In the genomic region with DNA sequence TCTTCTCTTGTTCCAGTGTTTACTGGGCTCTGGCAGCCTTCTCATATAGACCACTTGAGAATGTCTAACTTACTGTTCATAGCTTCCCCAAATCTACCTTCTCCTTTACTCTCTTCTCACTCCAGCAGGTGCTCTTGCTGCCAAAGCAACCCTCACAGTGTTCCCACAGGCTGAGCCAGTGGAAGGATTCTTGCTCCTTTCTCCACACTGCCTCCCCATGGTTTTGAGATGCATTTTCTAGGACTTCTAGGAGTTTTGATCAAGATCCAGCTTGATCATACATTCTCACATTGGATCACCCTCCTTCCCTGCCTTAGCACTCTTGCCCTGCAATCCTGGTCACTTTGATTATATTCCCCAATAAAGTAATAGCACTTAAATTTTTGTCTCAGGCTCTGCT, we compare ENCODE assay signal across 23 cellular contexts.
DNase-seq lines count a peak whose midpoint lies in the region; ATAC-seq, FAIRE-seq and TF ChIP-seq lines count a peak whose summit lies in the region.
"Had no signal": no experiment of that assay in that cellular context is flagged by ENCODE, and none has a peak within 500 bp of the region (broad histone marks: within the 10 kb centered on the region; RNA-seq: fewer than 3 reads in every experiment).

No MANE protein-coding gene starts in this region.

- DNase-seq in A549 (ENCODE audit: low read depth in 1 of 2, low spot score in 1 of 2) (no peak), H4 (ENCODE audit: low spot score) (peak; percentile 8), Panc1 (ENCODE audit: low read depth, low spot score) (no peak), fibroblast of pulmonary artery (ENCODE audit: low read depth) (peak; percentile 8), GM13977 (ENCODE audit: low spot score) (no peak), transverse colon (no peak), left cardiac atrium (no peak)
- DNase-seq: body of pancreas; CD4-positive, alpha-beta T cell; DND-41; erythroblast; GM23248; left lung; NCI-H1417 treated with DMSO at 0.1 percent for 48 hours; NCI-H774; stimulated activated CD8-positive, alpha-beta memory T cell treated with anti-CD3 and anti-CD28 coated beads, Interleukin-4, amount 100 ng/mL, for 48 hours had no signal

- TF ChIP-seq POLR2A in A549 (IDR thresholded peaks at IDR 0.05; ENCODE audit: low read length) (no peak), transverse colon (IDR thresholded peaks at IDR 0.05) (no peak)

- H3K36me3 ChIP-seq in Panc1 (ENCODE audit: control insufficient read depth, insufficient read depth, low read length) = no peaks in the 10 kb centered on the region
- no peaks in the 10 kb centered on the region for H3K36me3 ChIP-seq in transverse colon
- H3K36me3 ChIP-seq: gastroesophageal sphincter, left lung, neutrophil, suprapubic skin had no signal

- H3K27ac ChIP-seq in A549 (no peak overlapping the region), Panc1 (ENCODE audit: low read length) (no peak overlapping the region), transverse colon (no peak overlapping the region)
- H3K27ac ChIP-seq: body of pancreas, gastroesophageal sphincter, GM23248, left lung, neutrophil, SK-N-MC, suprapubic skin had no signal

- no peak for TF ChIP-seq CTCF in A549 (IDR thresholded peaks at IDR 0.05)
- TF ChIP-seq CTCF in Panc1 (IDR thresholded peaks at IDR 0.05) = 0 out of 2 replicates have a peak, but pooled peaks have one; percentile 7
- TF ChIP-seq CTCF in fibroblast of pulmonary artery (IDR thresholded peaks at IDR 0.05; ENCODE audit: low read length, missing control alignments) = peak; percentile 10
- TF ChIP-seq CTCF in GM13977 (IDR thresholded peaks at IDR 0.05; ENCODE audit: extremely low read depth, insufficient read depth, missing control alignments) = no peak
- peak in 1 of 5 experiments; percentile 14 for TF ChIP-seq CTCF in transverse colon (IDR thresholded peaks at IDR 0.05)

- H3K27me3 ChIP-seq in Panc1 (ENCODE audit: control insufficient read depth, insufficient read depth, low read length) (no peaks in the 10 kb centered on the region), transverse colon (no peaks in the 10 kb centered on the region)
- H3K27me3 ChIP-seq: body of pancreas, gastroesophageal sphincter, left lung, neutrophil, suprapubic skin had no signal

- no peaks in the 10 kb centered on the region for H3K4me1 ChIP-seq in A549
- H3K4me1 ChIP-seq in Panc1 (ENCODE audit: control insufficient read depth, insufficient read depth, low read length) = no peaks in the 10 kb centered on the region
- no peaks in the 10 kb centered on the region for H3K4me1 ChIP-seq in transverse colon
- H3K4me1 ChIP-seq: body of pancreas, gastroesophageal sphincter, left lung, suprapubic skin had no signal

- H3K9me3 ChIP-seq in A549 (no peaks in the 10 kb centered on the region), Panc1 (ENCODE audit: control insufficient read depth, insufficient read depth, low read depth, low read length) (no peaks in the 10 kb centered on the region), transverse colon (no peaks in the 10 kb centered on the region)
- H3K9me3 ChIP-seq: body of pancreas, gastroesophageal sphincter, left lung, neutrophil, suprapubic skin had no signal

- FAIRE-seq in A549 (lab: Jason Lieb, UNC) = peak; percentile 49
- FAIRE-seq: HTR-8/SVneo, RCC 7860 had no signal

- ATAC-seq in A549 (no peak), Panc1 (no peak), GM21526 (IDR thresholded peaks at IDR 0.05; ENCODE audit: low FRiP score, unreplicated experiment) (no peak), left cardiac atrium (no peak)
- ATAC-seq: body of pancreas, gastroesophageal sphincter, left lung had no signal

- POLR2A ChIA-PET in A549 (lab: Yijun Ruan, JAX) (no interaction called here), Panc1 (lab: Charles Lee) (no interaction called here)

- no peak for TF ChIP-seq RAD21 in A549 (conservative IDR thresholded peaks at IDR 0.05 in 1 of 2, IDR thresholded peaks at IDR 0.05 in 1 of 2)

- no TSS peak for BruUV-seq in Panc1 (replicated peaks; lab: Mats Ljungman, UMichigan)

- H3K4me2 ChIP-seq in A549 = no peak overlapping the region

- H3K4me3 ChIP-seq in A549 (no peak overlapping the region), Panc1 (ENCODE audit: low read depth in 2 of 2, low read length in 2 of 2) (no peak overlapping the region), fibroblast of pulmonary artery (replicated peaks; ENCODE audit: low read depth, low read length) (no peak overlapping the region), transverse colon (no peak overlapping the region)
- H3K4me3 ChIP-seq: body of pancreas, gastroesophageal sphincter, GM23248, left lung, SK-N-MC, suprapubic skin had no signal

- TF ChIP-seq EP300 in A549 (IDR thresholded peaks at IDR 0.05) = no peak
- no peak for TF ChIP-seq EP300 in transverse colon (IDR thresholded peaks at IDR 0.05; ENCODE audit: low read depth)

- CTCF ChIA-PET in A549 (lab: Yijun Ruan, JAX) (no interaction called here), Panc1 (lab: Charles Lee) (no interaction called here)

- in situ Hi-C loops in Panc1 (cut with HindIII; ENCODE audit: low pct_unique_long_range_greater_than_20kb, low sequenced_read_pairs) (no loop called here), GM13977 (cut with MboI; ENCODE audit: low pct_unique_long_range_greater_than_20kb, low sequenced_read_pairs, unreplicated experiment) (no loop called here), transverse colon (cut with MboI; ENCODE audit: low pct_ligation_motif_present in 1 of 4, low pct_unique_long_range_greater_than_20kb in 1 of 4, low sequenced_read_pairs in 3 of 4) (no loop called here)

- intact Hi-C loops in Panc1 (cut with micrococcal nuclease; ENCODE audit: unreplicated experiment) = no loop called here
- intact Hi-C loops in transverse colon (cut with DNase I; ENCODE audit: low total_unique reads) = no loop called here
- intact Hi-C loops in left cardiac atrium (cut with DNase I) = no loop called here

TF ChIP-seq in A549, 52 proteins besides CTCF, POLR2A, EP300 and RAD21:
- TF ChIP-seq FOXS1 (CRISPR knock-in tag; IDR thresholded peaks at IDR 0.05) (no peak), RFX5 (IDR thresholded peaks at IDR 0.05) (no peak), TP53 (CRISPR knock-in tag; IDR thresholded peaks at IDR 0.05) (no peak), ESRRA (IDR thresholded peaks at IDR 0.05; ENCODE audit: borderline replicate concordance, low read length) (no peak), CHD4 (IDR thresholded peaks at IDR 0.05; ENCODE audit: borderline replicate concordance) (no peak), BCL3 (IDR thresholded peaks at IDR 0.05) (no peak), ZFP36 (IDR thresholded peaks at IDR 0.05; ENCODE audit: borderline replicate concordance, partially characterized antibody) (no peak), TFCP2L1 (CRISPR knock-in tag; IDR thresholded peaks at IDR 0.05) (no peak), FOSL2 (IDR thresholded peaks at IDR 0.05) (no peak), FOSL2 (CRISPR knock-in tag; IDR thresholded peaks at IDR 0.05) (no peak), HMGXB4 (CRISPR knock-in tag; IDR thresholded peaks at IDR 0.05; ENCODE audit: borderline replicate concordance) (no peak), NR3C1 (IDR thresholded peaks at IDR 0.05) (no peak)
- TF ChIP-seq, protein P1, sequence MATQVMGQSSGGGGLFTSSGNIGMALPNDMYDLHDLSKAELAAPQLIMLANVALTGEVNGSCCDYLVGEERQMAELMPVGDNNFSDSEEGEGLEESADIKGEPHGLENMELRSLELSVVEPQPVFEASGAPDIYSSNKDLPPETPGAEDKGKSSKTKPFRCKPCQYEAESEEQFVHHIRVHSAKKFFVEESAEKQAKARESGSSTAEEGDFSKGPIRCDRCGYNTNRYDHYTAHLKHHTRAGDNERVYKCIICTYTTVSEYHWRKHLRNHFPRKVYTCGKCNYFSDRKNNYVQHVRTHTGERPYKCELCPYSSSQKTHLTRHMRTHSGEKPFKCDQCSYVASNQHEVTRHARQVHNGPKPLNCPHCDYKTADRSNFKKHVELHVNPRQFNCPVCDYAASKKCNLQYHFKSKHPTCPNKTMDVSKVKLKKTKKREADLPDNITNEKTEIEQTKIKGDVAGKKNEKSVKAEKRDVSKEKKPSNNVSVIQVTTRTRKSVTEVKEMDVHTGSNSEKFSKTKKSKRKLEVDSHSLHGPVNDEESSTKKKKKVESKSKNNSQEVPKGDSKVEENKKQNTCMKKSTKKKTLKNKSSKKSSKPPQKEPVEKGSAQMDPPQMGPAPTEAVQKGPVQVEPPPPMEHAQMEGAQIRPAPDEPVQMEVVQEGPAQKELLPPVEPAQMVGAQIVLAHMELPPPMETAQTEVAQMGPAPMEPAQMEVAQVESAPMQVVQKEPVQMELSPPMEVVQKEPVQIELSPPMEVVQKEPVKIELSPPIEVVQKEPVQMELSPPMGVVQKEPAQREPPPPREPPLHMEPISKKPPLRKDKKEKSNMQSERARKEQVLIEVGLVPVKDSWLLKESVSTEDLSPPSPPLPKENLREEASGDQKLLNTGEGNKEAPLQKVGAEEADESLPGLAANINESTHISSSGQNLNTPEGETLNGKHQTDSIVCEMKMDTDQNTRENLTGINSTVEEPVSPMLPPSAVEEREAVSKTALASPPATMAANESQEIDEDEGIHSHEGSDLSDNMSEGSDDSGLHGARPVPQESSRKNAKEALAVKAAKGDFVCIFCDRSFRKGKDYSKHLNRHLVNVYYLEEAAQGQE (IDR thresholded peaks at IDR 0.05) = no peak

Comparison
In these comparisons a context has a peak if more than half of its experiments do, and no peak if none do; other contexts are left out.
1. DNase-seq: peak in H4 (single experiment) and fibroblast of pulmonary artery (single experiment); none in A549 (0 of 2), Panc1 (single experiment), GM13977 (single experiment), transverse colon (single experiment) and left cardiac atrium (single experiment).
2. CTCF ChIP-seq: peak in Panc1 (single experiment) and fibroblast of pulmonary artery (single experiment); none in A549 (single experiment) and GM13977 (single experiment).